Comparison of ENCODE assay signal across 2 cellular contexts in genomic region chr9:36533726-36534125, GRCh38. TPM values are rescaled to one million over a fixed set of nuclear protein-coding genes. Genes with fewer than 3 reads are reported as not detected.
"Had no signal": no experiment of that assay in that cellular context is flagged by ENCODE, and none has a peak within 500 bp of the region (broad histone marks: within the 10 kb centered on the region; RNA-seq: fewer than 3 reads in every experiment).

No MANE protein-coding gene starts in this region.

RNA-seq across cellular contexts. Expression of gene MELK, which starts 39.0 kb away (rescaled TPM):
- total RNA-seq: ascending aorta, body of pancreas had no signal
